25 cellular contexts compared by ENCODE assay signal in the genomic region with DNA sequence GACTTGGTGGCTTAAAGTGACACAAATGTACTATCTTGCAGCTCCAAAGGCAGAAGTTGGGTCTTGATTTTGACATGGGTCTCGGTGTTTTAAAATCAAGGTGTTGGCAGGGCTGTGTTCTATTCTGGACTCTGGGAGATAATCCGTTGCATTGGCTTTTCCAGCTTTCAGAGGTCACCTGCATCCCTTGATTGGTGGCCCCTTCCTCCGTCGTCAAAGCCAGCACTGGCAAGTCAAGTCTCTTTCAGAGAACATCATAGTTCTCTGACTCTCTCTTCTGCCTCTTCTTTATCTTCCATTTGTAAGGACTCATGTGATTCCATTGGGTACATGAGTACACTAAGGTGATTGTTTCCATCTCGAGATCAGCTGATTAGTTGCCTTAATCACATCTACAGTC.
"Had no signal": no experiment of that assay in that cellular context is flagged by ENCODE, and none has a peak within 500 bp of the region (broad histone marks: within the 10 kb centered on the region; RNA-seq: fewer than 3 reads in every experiment).

No MANE protein-coding gene starts in this region.

- H3K27ac Mint-ChIP-seq: immature natural killer cell; naive thymus-derived CD4-positive, alpha-beta T cell; natural killer cell treated with Interleukin-12 subunit alpha and Interleukin-12 subunit beta and Interleukin-15 and Interleukin-18, amount 100 ng/mL, for 72 hours; stimulated activated naive B cell treated with anti-CD40 and anti-IgM and Interleukin-4, amounts not matched to agents 10 μg/mL and 1 μg/mL and 100 μg/mL, for 72 hours had no signal

- H3K4me3 ChIP-seq: heart left ventricle, left lung, lung, mucosa of descending colon, psoas muscle, right atrium auricular region, right lobe of liver, smooth muscle cell, stomach, testis, thyroid gland, transverse colon, upper lobe of right lung had no signal

- H3K27ac ChIP-seq: heart left ventricle, left lung, parathyroid adenoma, psoas muscle, right atrium auricular region, right lobe of liver, stomach, testis, thyroid gland, transverse colon, upper lobe of right lung had no signal

- H3K27me3 ChIP-seq: right atrium auricular region, right lobe of liver, testis, upper lobe of right lung had no signal

- H3K4me3 Mint-ChIP-seq: immature natural killer cell; naive thymus-derived CD4-positive, alpha-beta T cell; natural killer cell treated with Interleukin-12 subunit alpha and Interleukin-12 subunit beta and Interleukin-15 and Interleukin-18, amount 100 ng/mL, for 72 hours; stimulated activated naive B cell treated with anti-CD40 and anti-IgM and Interleukin-4, amounts not matched to agents 10 μg/mL and 1 μg/mL and 100 μg/mL, for 72 hours had no signal

- H3K36me3 Mint-ChIP-seq: immature natural killer cell; naive thymus-derived CD4-positive, alpha-beta T cell; natural killer cell treated with Interleukin-12 subunit alpha and Interleukin-12 subunit beta and Interleukin-15 and Interleukin-18, amount 100 ng/mL, for 72 hours; stimulated activated naive B cell treated with anti-CD40 and anti-IgM and Interleukin-4, amounts not matched to agents 10 μg/mL and 1 μg/mL and 100 μg/mL, for 72 hours had no signal

- H2AFZ ChIP-seq: parathyroid adenoma had no signal

- H3K79me2 ChIP-seq: parathyroid adenoma had no signal

- ATAC-seq: heart left ventricle; left lung; naive thymus-derived CD4-positive, alpha-beta T cell; natural killer cell treated with Interleukin-12 subunit alpha and Interleukin-12 subunit beta and Interleukin-15 and Interleukin-18, amount 100 ng/mL, for 72 hours; psoas muscle; right lobe of liver; stimulated activated naive B cell treated with anti-CD40 and anti-IgM and Interleukin-4, amounts not matched to agents 10 μg/mL and 1 μg/mL and 100 μg/mL, for 72 hours; stimulated activated naive CD8-positive, alpha-beta T cell treated with anti-CD3 and anti-CD28 coated beads, Interleukin-15, Interleukin-2, amounts not matched to agents 100 U/mL and 50 U/mL, for 24 hours; upper lobe of right lung had no signal

- H3K9me3 Mint-ChIP-seq: immature natural killer cell; naive thymus-derived CD4-positive, alpha-beta T cell; natural killer cell treated with Interleukin-12 subunit alpha and Interleukin-12 subunit beta and Interleukin-15 and Interleukin-18, amount 100 ng/mL, for 72 hours had no signal

- H3K9ac ChIP-seq: parathyroid adenoma had no signal

- H3K9me3 ChIP-seq: heart left ventricle, left lung, mucosa of descending colon, psoas muscle, right atrium auricular region, stomach, testis, thyroid gland, transverse colon, upper lobe of right lung had no signal

- H3K36me3 ChIP-seq: heart left ventricle, left lung, right atrium auricular region, right lobe of liver, stomach, thyroid gland, transverse colon, upper lobe of right lung had no signal

- H3K4me1 ChIP-seq: upper lobe of right lung had no signal

- H3K4me2 ChIP-seq: smooth muscle cell had no signal

- DNase-seq: heart left ventricle; immature natural killer cell; kidney; left colon; left lung; mesendoderm; mucosa of descending colon; naive thymus-derived CD4-positive, alpha-beta T cell; occipital lobe; psoas muscle; right lobe of liver; stimulated activated CD4-positive, alpha-beta T cell treated with anti-CD3 and anti-CD28 coated beads, Interleukin-1b, Interleukin-23, amount 100 ng/mL, for 48 hours; stimulated activated CD4-positive, alpha-beta T cell treated with anti-CD3 and anti-CD28 coated beads, Interleukin-2, amount 100 ng/mL, for 48 hours; stimulated activated naive B cell treated with anti-CD40 and anti-IgM and Interleukin-4, amounts not matched to agents 10 μg/mL and 1 μg/mL and 100 μg/mL, for 72 hours; stimulated activated naive CD8-positive, alpha-beta T cell treated with anti-CD3 and anti-CD28 coated beads, Interleukin-15, Interleukin-2, amounts not matched to agents 100 U/mL and 50 U/mL, for 24 hours; stomach; testis; thyroid gland; transverse colon; upper lobe of right lung had no signal
